Comparison of ENCODE assay signal across 8 cellular contexts in the genomic region with DNA sequence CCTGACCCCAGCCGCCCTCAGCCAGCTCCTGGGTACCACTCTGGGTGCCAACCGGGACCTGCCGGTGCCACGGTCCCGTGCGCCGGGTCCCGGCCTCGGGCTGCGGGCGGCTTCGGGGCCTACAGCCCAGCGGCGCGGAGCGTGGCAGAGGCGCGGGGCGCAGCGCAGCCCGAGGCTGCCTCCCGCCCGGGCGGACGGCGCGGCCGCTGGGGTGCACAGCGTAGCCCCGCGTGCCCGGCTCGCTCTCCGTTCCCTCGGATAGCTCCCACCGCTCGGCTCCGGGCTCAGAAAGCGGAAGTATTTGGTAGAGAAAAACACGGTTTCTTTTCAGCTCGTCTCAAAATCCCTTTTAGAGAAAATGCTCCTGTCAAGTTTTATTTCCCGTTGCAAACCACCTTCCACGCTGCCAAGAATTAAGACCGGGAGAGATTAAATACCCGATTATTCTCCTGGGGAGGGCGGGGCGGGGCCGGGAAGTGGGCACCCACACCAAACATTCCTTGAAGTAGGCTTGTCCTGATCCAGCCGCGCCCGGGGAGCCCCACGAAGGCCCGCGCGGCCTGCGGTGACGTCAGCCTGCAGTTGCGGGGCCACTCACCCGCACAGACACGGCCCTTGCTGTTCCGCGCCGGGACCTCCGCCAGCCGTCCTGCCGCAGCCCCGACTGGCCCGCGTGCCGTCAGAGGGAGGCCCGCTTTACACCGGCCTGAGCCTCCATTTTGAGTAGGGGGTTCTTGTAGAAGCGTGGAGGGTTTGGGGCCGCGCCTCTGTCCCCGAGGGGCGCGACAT. TPM values are rescaled to one million over a fixed set of nuclear protein-coding genes. Genes with fewer than 3 reads are reported as not detected.
DNase-seq lines count a peak whose midpoint lies in the region; ATAC-seq and TF ChIP-seq lines count a peak whose summit lies in the region.

No MANE protein-coding gene starts in this region.

- H3K9me3 ChIP-seq in SJSA1 (replicated peaks): no peaks in the 10 kb centered on the region
- H3K9me3 ChIP-seq in heart left ventricle: no peaks in the 10 kb centered on the region

- intact Hi-C loops in heart left ventricle (cut with DNase I) (loop anchor here in 8 of 10 donors (10.0 kb wide), 5 partner anchors 592 to 902 kb away; no protein-coding TSS in a partner anchor), sciatic nerve (cut with DNase I) (loop anchor here (10.0 kb wide), 1 partner anchor 832 kb away; no protein-coding TSS in a partner anchor)

- peaks cover 48% of the 10 kb centered on the region for H3K4me1 ChIP-seq in SJSA1 (replicated peaks)
- H3K4me1 ChIP-seq in heart left ventricle: peaks cover 4 to 39% (median 25%) of the 10 kb centered on the region in 12 donors

- peak; percentile 71 for DNase-seq in ELR (ENCODE audit: low read depth)
- peak; percentile 42 to 44 for DNase-seq in SJSA1 (ENCODE audit: low read depth in 1 of 2, low spot score in 2 of 2)
- DNase-seq in heart left ventricle: no peak
- DNase-seq in sciatic nerve (ENCODE audit: low spot score): no peak
- DNase-seq in SW480 (ENCODE audit: low spot score): no peak
- no peak for DNase-seq in T-helper 1 cell

- H3K36me3 ChIP-seq in SJSA1 (peaks cover 5% of the 10 kb centered on the region), heart left ventricle (no peaks in the 10 kb centered on the region)

- ATAC-seq in heart left ventricle (peak in 1 of 4 donors; percentile 34), sciatic nerve (peak; percentile 33), GM21528 (IDR thresholded peaks at IDR 0.05; ENCODE audit: low FRiP score, unreplicated experiment) (no peak), GM21825 (IDR thresholded peaks at IDR 0.05; ENCODE audit: unreplicated experiment) (no peak)

- H3K27me3 ChIP-seq in SJSA1 (replicated peaks) (no peaks in the 10 kb centered on the region), heart left ventricle (peaks cover 85 to 100% (median 98%) of the 10 kb centered on the region in 9 donors)

- WGBS in heart left ventricle, 4 donors: 2 to 4% (median 4%) methylated on average over 23 to 78 of the region's 78 CpGs

- no peak for TF ChIP-seq CTCF in heart left ventricle (IDR thresholded peaks at IDR 0.05)

- H3K27ac ChIP-seq in SJSA1 (peak overlapping the region; percentile 47), heart left ventricle (peak overlapping the region in 1 of 12 donors; percentile 91)

- peak overlapping the region; percentile 29 for H3K4me3 ChIP-seq in SJSA1
- H3K4me3 ChIP-seq in heart left ventricle: peak overlapping the region; percentile 2 to 51 (median 28)

- no peak for TF ChIP-seq POLR2A in heart left ventricle (IDR thresholded peaks at IDR 0.05)

RNA-seq across cellular contexts. Expression of a gene that starts 7.2 kb away (rescaled TPM):
- 1.7 and 2.5 TPM in 2 replicates for total RNA-seq in SJSA1 (2014; rRNA removed; shearing (Covaris generic))
- not detected for total RNA-seq in heart left ventricle
- polyA plus RNA-seq in heart left ventricle: not detected
- 0.18 TPM for total RNA-seq in sciatic nerve

RNA-seq across cellular contexts. Expression of a gene that starts 7.7 kb away (rescaled TPM):
- total RNA-seq in SJSA1 (2014; rRNA removed; shearing (Covaris generic)): 4.4 and 5.9 TPM in 2 replicates
- total RNA-seq in heart left ventricle: not detected
- polyA plus RNA-seq in heart left ventricle: not detected
- total RNA-seq in sciatic nerve: 1.3 TPM

RNA-seq across cellular contexts. Expression of a gene that starts 18.6 kb away (rescaled TPM):
- total RNA-seq in SJSA1 (2014; rRNA removed; shearing (Covaris generic)): 8.6 and 15.5 TPM in 2 replicates
- total RNA-seq in heart left ventricle (under 1 TPM in 2 of 9 donors, not detected in 7; 0.18 to 0.36 TPM), sciatic nerve (11.2 TPM)
- polyA plus RNA-seq in heart left ventricle: under 1 TPM in 1 of 2 donors, not detected in 1; 0.06 TPM

RNA-seq across cellular contexts. Expression of a gene that starts 27.4 kb away (rescaled TPM):
- total RNA-seq in SJSA1 (2014; rRNA removed; shearing (Covaris generic)): 7.0 and 16.3 TPM in 2 replicates
- under 1 TPM in 1 of 9 donors, not detected in 8; 0.29 TPM for total RNA-seq in heart left ventricle
- not detected for polyA plus RNA-seq in heart left ventricle
- 7.1 TPM for total RNA-seq in sciatic nerve

RNA-seq across cellular contexts. Expression of a gene that starts 36.3 kb away (rescaled TPM):
- 0.09 and 2.9 TPM in 2 replicates for total RNA-seq in SJSA1 (2014; rRNA removed; shearing (Covaris generic))
- total RNA-seq in heart left ventricle: under 1 TPM in 1 of 9 donors, not detected in 8; 0.29 TPM
- polyA plus RNA-seq in heart left ventricle: not detected
- total RNA-seq in sciatic nerve: 6.2 TPM

Comparison
In these comparisons a context has a peak if more than half of its experiments do, and no peak if none do; other contexts are left out.
1. DNase-seq: peak in ELR (single experiment) and SJSA1 (2 of 2); none in heart left ventricle (0 of 5), sciatic nerve (single experiment), SW480 (single experiment) and T-helper 1 cell (0 of 5).